In the genomic region with DNA sequence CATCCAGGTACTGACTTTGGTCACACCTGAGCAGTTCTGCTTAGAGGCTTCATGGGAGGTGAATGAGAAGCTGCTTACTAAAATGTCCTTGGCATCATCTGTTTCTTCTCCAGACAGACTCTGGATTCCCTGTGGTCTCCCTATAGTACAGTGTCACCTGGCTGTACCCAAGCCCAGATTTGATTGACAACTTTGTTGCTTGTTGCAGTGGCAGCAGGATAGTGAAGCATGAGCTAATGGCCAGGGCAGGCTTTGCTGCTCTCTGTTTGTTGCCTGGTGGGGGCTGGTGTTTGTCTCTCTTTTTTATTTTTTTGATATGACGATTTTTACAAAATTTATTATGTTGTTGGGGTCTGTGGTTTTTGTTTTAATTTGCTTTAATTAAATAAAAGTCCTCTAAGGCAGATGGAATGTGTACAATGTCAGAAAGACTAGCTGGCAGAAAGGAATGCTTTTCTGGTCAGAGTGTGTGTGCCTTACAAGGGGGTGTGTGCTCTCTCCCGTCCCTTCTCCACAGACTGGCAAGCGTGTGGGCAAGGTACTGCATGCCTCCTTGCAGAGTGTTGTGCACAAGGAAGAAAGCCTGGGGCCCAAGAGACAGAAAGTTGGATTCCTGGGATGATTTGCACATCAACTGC, we compare ENCODE assay signal across 11 cellular contexts. TPM values are rescaled to one million over a fixed set of nuclear protein-coding genes. Genes with fewer than 3 reads are reported as not detected.
DNase-seq lines count a peak whose midpoint lies in the region; ATAC-seq and TF ChIP-seq lines count a peak whose summit lies in the region.
"Had no signal": no experiment of that assay in that cellular context is flagged by ENCODE, and none has a peak within 500 bp of the region (broad histone marks: within the 10 kb centered on the region; RNA-seq: fewer than 3 reads in every experiment).

No MANE protein-coding gene starts in this region.

- no peaks in the 10 kb centered on the region for H3K9me3 ChIP-seq in CD4-positive, alpha-beta T cell (ENCODE audit: control insufficient read depth, low read length)
- no peaks in the 10 kb centered on the region for H3K9me3 ChIP-seq in SK-N-MC (ENCODE audit: low read depth, low read length)
- no peaks in the 10 kb centered on the region for H3K9me3 ChIP-seq in psoas muscle
- no peaks in the 10 kb centered on the region for H3K9me3 ChIP-seq in MG63

- no peaks in the 10 kb centered on the region; the same call in 1 of the 2 replicates for H3K36me3 ChIP-seq in SK-N-MC (ENCODE audit: insufficient read depth, low read length)
- H3K36me3 ChIP-seq in psoas muscle (ENCODE audit: insufficient read depth in 1 of 2, low read depth in 1 of 2) = peaks cover 2 to 33% of the 10 kb centered on the region in 2 donors
- H3K36me3 ChIP-seq in MG63 = peaks cover 4% of the 10 kb centered on the region; the same call in 1 of the 2 replicates

- POLR2A ChIA-PET in CD4-positive, alpha-beta T cell (lab: Charles Lee) = no interaction called here

- H3K9me3 Mint-ChIP-seq in CD4-positive, alpha-beta T cell = no peaks in the 10 kb centered on the region
- no peaks in the 10 kb centered on the region for H3K9me3 Mint-ChIP-seq in activated T-helper 2 cell treated with anti-CD3 and anti-CD28 coated beads, Interferon-gamma antibody, Interleukin-2, Interleukin-4, amounts not matched to agents 10 μg/mL and 5 μg/mL and 100 μg/mL, durations not matched to agents 14 hours and 24 hours and 36 hours
- H3K9me3 Mint-ChIP-seq: memory B cell had no signal

- 36 to 53% (median 47%) methylated on average over 3 of the region's 3 CpGs for WGBS in psoas muscle, 3 donors

- no peak overlapping the region for H3K4me3 ChIP-seq in SK-N-MC
- no peak overlapping the region for H3K4me3 ChIP-seq in psoas muscle
- H3K4me3 ChIP-seq in MG63 = no peak overlapping the region
- H3K4me3 ChIP-seq: cardiac muscle cell had no signal

- peaks cover 24% of the 10 kb centered on the region for H3K4me1 Mint-ChIP-seq in CD4-positive, alpha-beta T cell (ENCODE audit: low read depth)
- H3K4me1 Mint-ChIP-seq in activated T-helper 2 cell treated with anti-CD3 and anti-CD28 coated beads, Interferon-gamma antibody, Interleukin-2, Interleukin-4, amounts not matched to agents 10 μg/mL and 5 μg/mL and 100 μg/mL, durations not matched to agents 14 hours and 24 hours and 36 hours (ENCODE audit: low read depth) = peaks cover 7% of the 10 kb centered on the region

- DNase-seq in CD4-positive, alpha-beta T cell = no peak
- no peak for DNase-seq in SK-N-MC (ENCODE audit: low read depth, low spot score)
- peak; percentile 75 for DNase-seq in fibroblast of peridontal ligament (ENCODE audit: extremely low read depth)
- DNase-seq in psoas muscle = no peak
- no peak for DNase-seq in activated T-helper 2 cell treated with anti-CD3 and anti-CD28 coated beads, Interferon-gamma antibody, Interleukin-2, Interleukin-4, amounts not matched to agents 10 μg/mL and 5 μg/mL and 100 μg/mL, durations not matched to agents 14 hours and 24 hours and 36 hours (ENCODE audit: low spot score)
- no peak for DNase-seq in NCI-H510A treated with DMSO at 0.1 percent for 48 hours (lab: John Stamatoyannopoulos, UW)
- DNase-seq in MG63 = no peak
- DNase-seq: NCI-H526 had no signal

- no peak for TF ChIP-seq CTCF in CD4-positive, alpha-beta T cell (IDR thresholded peaks at IDR 0.05)
- no peak for TF ChIP-seq CTCF in psoas muscle (IDR thresholded peaks at IDR 0.05)

- no peaks in the 10 kb centered on the region for H3K27me3 ChIP-seq in CD4-positive, alpha-beta T cell (ENCODE audit: control insufficient read depth, insufficient read depth, low read length)
- H3K27me3 ChIP-seq in psoas muscle (ENCODE audit: insufficient read depth in 3 of 3, low read length in 2 of 3) (no peaks in the 10 kb centered on the region), MG63 (no peaks in the 10 kb centered on the region)
- H3K27me3 ChIP-seq: cardiac muscle cell had no signal

- no peak overlapping the region for H3K9ac ChIP-seq in SK-N-MC (ENCODE audit: insufficient read length)

- intact Hi-C loops in CD4-positive, alpha-beta T cell (cut with DNase I, micrococcal nuclease) = no loop called here
- intact Hi-C loops in psoas muscle (cut with DNase I) = no loop called here
- intact Hi-C loops in activated T-helper 2 cell treated with anti-CD3 and anti-CD28 coated beads, Interferon-gamma antibody, Interleukin-2, Interleukin-4, amounts not matched to agents 10 μg/mL and 5 μg/mL and 100 μg/mL, durations not matched to agents 14 hours and 24 hours and 36 hours (cut with micrococcal nuclease) = no loop called here

- H3K27me3 Mint-ChIP-seq in CD4-positive, alpha-beta T cell = no peaks in the 10 kb centered on the region
- no peaks in the 10 kb centered on the region for H3K27me3 Mint-ChIP-seq in activated T-helper 2 cell treated with anti-CD3 and anti-CD28 coated beads, Interferon-gamma antibody, Interleukin-2, Interleukin-4, amounts not matched to agents 10 μg/mL and 5 μg/mL and 100 μg/mL, durations not matched to agents 14 hours and 24 hours and 36 hours (ENCODE audit: low read depth)
- H3K27me3 Mint-ChIP-seq: memory B cell had no signal

- no peak for ATAC-seq in CD4-positive, alpha-beta T cell (ENCODE audit: poor library complexity)
- ATAC-seq in psoas muscle (peak; percentile 35 to 62 (median 50)), GM19035 (IDR thresholded peaks at IDR 0.05; ENCODE audit: unreplicated experiment) (no peak)

- H3K27ac ChIP-seq in CD4-positive, alpha-beta T cell (ENCODE audit: low read depth, low read length) = no peak overlapping the region
- H3K27ac ChIP-seq in SK-N-MC (peak overlapping the region; percentile 85), psoas muscle (peak overlapping the region; percentile 72)
- H3K27ac ChIP-seq: cardiac muscle cell had no signal

- peak overlapping the region; percentile 34 for H3K27ac Mint-ChIP-seq in CD4-positive, alpha-beta T cell
- H3K27ac Mint-ChIP-seq in activated T-helper 2 cell treated with anti-CD3 and anti-CD28 coated beads, Interferon-gamma antibody, Interleukin-2, Interleukin-4, amounts not matched to agents 10 μg/mL and 5 μg/mL and 100 μg/mL, durations not matched to agents 14 hours and 24 hours and 36 hours = no peak overlapping the region

- peaks cover 74% of the 10 kb centered on the region for H3K36me3 Mint-ChIP-seq in CD4-positive, alpha-beta T cell (ENCODE audit: low read depth)
- H3K36me3 Mint-ChIP-seq in activated T-helper 2 cell treated with anti-CD3 and anti-CD28 coated beads, Interferon-gamma antibody, Interleukin-2, Interleukin-4, amounts not matched to agents 10 μg/mL and 5 μg/mL and 100 μg/mL, durations not matched to agents 14 hours and 24 hours and 36 hours (ENCODE audit: low read depth) = peaks cover 63% of the 10 kb centered on the region

- peaks cover 39% of the 10 kb centered on the region for H3K4me1 ChIP-seq in psoas muscle

- CTCF ChIA-PET in CD4-positive, alpha-beta T cell (lab: Charles Lee) = no interaction called here

- H3K4me3 Mint-ChIP-seq in CD4-positive, alpha-beta T cell = no peak overlapping the region
- H3K4me3 Mint-ChIP-seq in activated T-helper 2 cell treated with anti-CD3 and anti-CD28 coated beads, Interferon-gamma antibody, Interleukin-2, Interleukin-4, amounts not matched to agents 10 μg/mL and 5 μg/mL and 100 μg/mL, durations not matched to agents 14 hours and 24 hours and 36 hours (ENCODE audit: low read depth) = no peak overlapping the region
- H3K4me3 Mint-ChIP-seq: memory B cell had no signal

RNA-seq across cellular contexts. Expression of gene CLEC3B, which starts 15.3 kb away (rescaled TPM):
- under 1 TPM; 0.34 to 0.36 TPM for total RNA-seq in CD4-positive, alpha-beta T cell
- 10 to 100 TPM; 10.3 to 41.7 (median 16.5) TPM for total RNA-seq in psoas muscle
- 10 to 100 TPM; 24.6 to 29.6 (median 26.7) TPM for polyA plus RNA-seq in psoas muscle
- 0.21 TPM in 1 of 2 replicates, not detected in the other for total RNA-seq in activated T-helper 2 cell treated with anti-CD3 and anti-CD28 coated beads, Interferon-gamma antibody, Interleukin-2, Interleukin-4, amounts not matched to agents 10 μg/mL and 5 μg/mL and 100 μg/mL, durations not matched to agents 14 hours and 24 hours and 36 hours
- total RNA-seq in MG63 (2014; rRNA removed; shearing (Covaris generic); ENCODE audit: low replicate concordance) = 0.10 and 2.0 TPM in 2 replicates

RNA-seq across cellular contexts. Expression of gene EXOSC7, which starts 34.8 kb away (rescaled TPM):
- total RNA-seq in CD4-positive, alpha-beta T cell = 10 to 100 TPM; 28.1 to 28.4 TPM
- total RNA-seq in psoas muscle = 10 to 100 TPM; 27.8 to 54.8 (median 46.3) TPM
- polyA plus RNA-seq in psoas muscle = 10 to 100 TPM; 28.4 to 39.4 (median 36.3) TPM
- total RNA-seq in activated T-helper 2 cell treated with anti-CD3 and anti-CD28 coated beads, Interferon-gamma antibody, Interleukin-2, Interleukin-4, amounts not matched to agents 10 μg/mL and 5 μg/mL and 100 μg/mL, durations not matched to agents 14 hours and 24 hours and 36 hours = 83.0 and 86.5 TPM in 2 replicates
- total RNA-seq in MG63 (2014; rRNA removed; shearing (Covaris generic); ENCODE audit: low replicate concordance) = 22.4 and 44.3 TPM in 2 replicates

RNA-seq across cellular contexts. Expression of gene ZDHHC3, which starts 34.9 kb away (rescaled TPM):
- total RNA-seq in CD4-positive, alpha-beta T cell = 10 to 100 TPM; 34.4 to 34.6 TPM
- total RNA-seq in psoas muscle = 10 to 100 TPM; 22.2 to 58.3 (median 40.6) TPM
- polyA plus RNA-seq in psoas muscle = 10 to 100 TPM; 32.3 to 51.1 (median 40.8) TPM
- 38.0 and 40.3 TPM in 2 replicates for total RNA-seq in activated T-helper 2 cell treated with anti-CD3 and anti-CD28 coated beads, Interferon-gamma antibody, Interleukin-2, Interleukin-4, amounts not matched to agents 10 μg/mL and 5 μg/mL and 100 μg/mL, durations not matched to agents 14 hours and 24 hours and 36 hours
- total RNA-seq in MG63 (2014; rRNA removed; shearing (Covaris generic); ENCODE audit: low replicate concordance) = 26.1 and 28.5 TPM in 2 replicates

Comparison
In these comparisons a context has a peak if more than half of its experiments do, and no peak if none do; other contexts are left out.
1. ATAC-seq: peak in psoas muscle (4 of 4); none in CD4-positive, alpha-beta T cell (single experiment) and GM19035 (single experiment).